Comparison of ENCODE assay signal across 8 cellular contexts in the genomic region with DNA sequence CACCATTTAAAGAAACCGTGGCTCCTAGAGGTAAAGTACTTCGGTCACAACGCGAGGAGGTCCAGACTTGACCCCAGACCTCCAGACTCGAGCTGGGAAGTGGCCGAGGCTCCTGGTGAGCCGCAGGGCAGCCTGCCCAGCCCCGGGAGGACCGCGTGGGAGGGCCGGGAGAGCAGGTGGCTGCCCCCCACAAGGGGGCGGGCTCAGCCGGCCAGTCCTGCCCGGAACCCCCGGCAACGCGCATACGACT. TPM values are rescaled to one million over a fixed set of nuclear protein-coding genes. Genes with fewer than 3 reads are reported as not detected.
DNase-seq lines count a peak whose midpoint lies in the region; ATAC-seq and TF ChIP-seq lines count a peak whose summit lies in the region.

TSS of gene SLC27A2 (plus strand) at position 214 of the 250 bp plus-strand sequence. CDS start 232 bp downstream, outside the sequence.

- TF ChIP-seq CTCF in spleen (IDR thresholded peaks at IDR 0.05 in 8 of 11, conservative IDR thresholded peaks at IDR 0.05 in 3 of 11), result peak in 6 of 11 experiments; percentile 24 to 56 (median 44)

- WGBS in spleen, 5 donors, result 1 to 5% (median 3%) methylated on average over 4 to 18 of the region's 18 CpGs

- H3K27ac ChIP-seq in spleen, result peak within 1 kb of the TSS in 1 of 8 donors; percentile 33

- peaks cover 0 to 24% (median 20%) of the 10 kb centered on the region in 6 donors for H3K4me1 ChIP-seq in spleen

- H3K9me3 Mint-ChIP-seq in activated naive CD4-positive, alpha-beta T cell treated with anti-CD3 and anti-CD28 coated beads, Interleukin-2, amount 50 U/mL, for 72 hours, result peaks cover 0 to 5% of the 10 kb centered on the region in 2 donors

- peaks cover 18 to 46% of the 10 kb centered on the region in 2 donors for H3K36me3 Mint-ChIP-seq in activated naive CD4-positive, alpha-beta T cell treated with anti-CD3 and anti-CD28 coated beads, Interleukin-2, amount 50 U/mL, for 72 hours

- H3K9me3 ChIP-seq in iPS-18c (ENCODE audit: control insufficient read depth, insufficient read depth, low read length) (peaks cover 2% of the 10 kb centered on the region), spleen (no peaks in the 10 kb centered on the region)

- H3K36me3 ChIP-seq in spleen, result no peaks in the 10 kb centered on the region

- no peak for TF ChIP-seq POLR2A in spleen (IDR thresholded peaks at IDR 0.05)

- intact Hi-C loops in spleen (cut with DNase I; ENCODE audit: low total_unique reads), result no loop called here

- peaks cover 0 to 28% (median 18%) of the 10 kb centered on the region in 7 donors for H3K27me3 ChIP-seq in spleen (replicated peaks in 1 of 7)

- DNase-seq in COR-L47 (lab: John Stamatoyannopoulos, UW) (peak; percentile 69), spleen (no peak), epidermal melanocyte (ENCODE audit: insufficient read length, low spot score) (no peak)
- DNase-seq in Jurkat, Clone E6-1 (ENCODE audit: low read depth, low spot score), result no peak
- no peak for DNase-seq in activated naive CD4-positive, alpha-beta T cell treated with anti-CD3 and anti-CD28 coated beads, Interleukin-2, amount 50 U/mL, for 72 hours (ENCODE audit: low spot score in 2 of 2)

- peak within 1 kb of the TSS; percentile 87 to 94 for H3K27ac Mint-ChIP-seq in activated naive CD4-positive, alpha-beta T cell treated with anti-CD3 and anti-CD28 coated beads, Interleukin-2, amount 50 U/mL, for 72 hours

- H3K4me3 ChIP-seq in Jurkat, Clone E6-1 (ENCODE audit: low read length), result peak within 1 kb of the TSS; percentile 49
- H3K4me3 ChIP-seq in iPS-18c (ENCODE audit: insufficient read depth, low read depth, low read length) (peak within 1 kb of the TSS; percentile 65), spleen (peak within 1 kb of the TSS; percentile 55 to 93 (median 62))

- ATAC-seq in GM19455 (IDR thresholded peaks at IDR 0.05; ENCODE audit: unreplicated experiment) (peak; percentile 65), GM19035 (IDR thresholded peaks at IDR 0.05; ENCODE audit: unreplicated experiment) (no peak)
- peak in 1 of 2 donors; percentile 56 for ATAC-seq in activated naive CD4-positive, alpha-beta T cell treated with anti-CD3 and anti-CD28 coated beads, Interleukin-2, amount 50 U/mL, for 72 hours

RNA-seq across cellular contexts. Expression of gene SLC27A2, which starts in this region (rescaled TPM):
- 29.5 TPM for polyA plus RNA-seq in Jurkat, Clone E6-1 (2012; ENCODE audit: insufficient read depth, insufficient read length)
- total RNA-seq in activated naive CD4-positive, alpha-beta T cell treated with anti-CD3 and anti-CD28 coated beads, Interleukin-2, amount 50 U/mL, for 72 hours, result 10 to 100 TPM; 20.1 to 54.7 TPM
- total RNA-seq in spleen, result 1 to 10 TPM in 2 of 7 donors, under 1 TPM in 4, not detected in 1; 0.19 to 1.3 (median 0.78) TPM
- polyA plus RNA-seq in spleen, result under 1 TPM; 0.15 to 0.39 (median 0.19) TPM

Comparison
In these comparisons a context has a peak if more than half of its experiments do, and no peak if none do; other contexts are left out.
1. RNA of gene SLC27A2 (total RNA-seq): 20.1 to 54.7 TPM in activated naive CD4-positive, alpha-beta T cell treated with anti-CD3 and anti-CD28 coated beads, Interleukin-2, amount 50 U/mL, for 72 hours; 0.19 to 1.3 TPM in spleen; every median in the first group is over 4 times any median in the second.
2. Peak in every context shown above with its lines, with median percentiles within 50 percentile points of each other: H3K4me3 ChIP-seq.